Comparison of ENCODE assay signal across 8 cellular contexts in genomic region chr19:42081584-42082258, GRCh38. TPM values are rescaled to one million over a fixed set of nuclear protein-coding genes. Genes with fewer than 3 reads are reported as not detected.
DNase-seq lines count a peak whose midpoint lies in the region; ATAC-seq and TF ChIP-seq lines count a peak whose summit lies in the region.

No MANE protein-coding gene starts in this region.

- H3K4me3 Mint-ChIP-seq in activated CD4-positive, alpha-beta T cell treated with anti-CD3 and anti-CD28 coated beads, Interleukin-2, amount 10 ng/mL, durations not matched to agents 24 days and 14 days = no peak overlapping the region
- H3K4me3 Mint-ChIP-seq in activated naive CD8-positive, alpha-beta T cell treated with anti-CD3 and anti-CD28 coated beads, Interleukin-2, amount 50 U/mL, for 24 hours = no peak overlapping the region

- H3K4me2 ChIP-seq in MM.1S (ENCODE audit: low read depth, low read length) = no peak overlapping the region

- no peak overlapping the region for H3K4me3 ChIP-seq in MM.1S (ENCODE audit: low read length)

- peak; percentile 58 for TF ChIP-seq CTCF in MM.1S (IDR thresholded peaks at IDR 0.05; ENCODE audit: low read length)

- H3K27ac Mint-ChIP-seq in activated CD4-positive, alpha-beta T cell treated with anti-CD3 and anti-CD28 coated beads, Interleukin-2, amount 10 ng/mL, durations not matched to agents 24 days and 14 days = no peak overlapping the region
- peak overlapping the region; percentile 29 for H3K27ac Mint-ChIP-seq in activated naive CD8-positive, alpha-beta T cell treated with anti-CD3 and anti-CD28 coated beads, Interleukin-2, amount 50 U/mL, for 24 hours

- no peaks in the 10 kb centered on the region for H3K9me2 ChIP-seq in MM.1S (replicated peaks; ENCODE audit: insufficient read depth, low read length)

- H3F3A ChIP-seq in MM.1S (ENCODE audit: insufficient read depth, low read length) = peaks cover 6% of the 10 kb centered on the region; the same call in 1 of the 2 replicates

- peaks cover 26% of the 10 kb centered on the region for H3K4me1 Mint-ChIP-seq in activated CD4-positive, alpha-beta T cell treated with anti-CD3 and anti-CD28 coated beads, Interleukin-2, amount 10 ng/mL, durations not matched to agents 24 days and 14 days
- H3K4me1 Mint-ChIP-seq in activated naive CD8-positive, alpha-beta T cell treated with anti-CD3 and anti-CD28 coated beads, Interleukin-2, amount 50 U/mL, for 24 hours = peaks cover 32% of the 10 kb centered on the region

- H3K9me3 ChIP-seq in MM.1S (replicated peaks; ENCODE audit: insufficient read depth, low read length) = no peaks in the 10 kb centered on the region

- no peaks in the 10 kb centered on the region for H3K27me3 Mint-ChIP-seq in activated CD4-positive, alpha-beta T cell treated with anti-CD3 and anti-CD28 coated beads, Interleukin-2, amount 10 ng/mL, durations not matched to agents 24 days and 14 days
- H3K27me3 Mint-ChIP-seq in activated naive CD8-positive, alpha-beta T cell treated with anti-CD3 and anti-CD28 coated beads, Interleukin-2, amount 50 U/mL, for 24 hours = no peaks in the 10 kb centered on the region

- H2AFZ ChIP-seq in MM.1S (ENCODE audit: low read length) = no peak overlapping the region

- intact Hi-C loops in activated CD4-positive, alpha-beta T cell treated with anti-CD3 and anti-CD28 coated beads, Interleukin-2, amount 10 ng/mL, durations not matched to agents 24 days and 14 days (cut with micrococcal nuclease) = no loop called here

- H3K27me3 ChIP-seq in MM.1S (replicated peaks; ENCODE audit: insufficient read depth, low read length) = no peaks in the 10 kb centered on the region

- peak; percentile 74 for DNase-seq in activated CD4-positive, alpha-beta T cell treated with anti-CD3 and anti-CD28 coated beads, Interleukin-2, amount 10 ng/mL, durations not matched to agents 24 days and 14 days
- DNase-seq in activated CD4-positive, alpha-beta T cell treated with anti-CD3 and anti-CD28 coated beads, Interleukin-2, amount 50 U/mL, for 4 hours = no peak
- DNase-seq in MM.1S (peak; percentile 48), kidney tubule cell (ENCODE audit: low spot score) (peak; percentile 35), hippocampal formation (lab: John Stamatoyannopoulos, UW) (no peak)
- no peak for DNase-seq in activated naive CD8-positive, alpha-beta T cell treated with anti-CD3 and anti-CD28 coated beads, Interleukin-2, amount 50 U/mL, for 24 hours
- no peak for DNase-seq in effector CD8-positive, alpha-beta T cell (lab: John Stamatoyannopoulos, UW)
- DNase-seq in activated CD8-positive, alpha-beta memory T cell treated with anti-CD3 and anti-CD28 coated beads, Interleukin-2, amount 50 U/mL, for 48 hours = no peak

- no peaks in the 10 kb centered on the region for H3K9me3 Mint-ChIP-seq in activated CD4-positive, alpha-beta T cell treated with anti-CD3 and anti-CD28 coated beads, Interleukin-2, amount 10 ng/mL, durations not matched to agents 24 days and 14 days
- no peaks in the 10 kb centered on the region for H3K9me3 Mint-ChIP-seq in activated naive CD8-positive, alpha-beta T cell treated with anti-CD3 and anti-CD28 coated beads, Interleukin-2, amount 50 U/mL, for 24 hours

- H3K36me3 Mint-ChIP-seq in activated CD4-positive, alpha-beta T cell treated with anti-CD3 and anti-CD28 coated beads, Interleukin-2, amount 10 ng/mL, durations not matched to agents 24 days and 14 days (ENCODE audit: low read depth) = peaks cover 36% of the 10 kb centered on the region
- H3K36me3 Mint-ChIP-seq in activated naive CD8-positive, alpha-beta T cell treated with anti-CD3 and anti-CD28 coated beads, Interleukin-2, amount 50 U/mL, for 24 hours (ENCODE audit: low read depth) = peaks cover 22% of the 10 kb centered on the region

- H3K36me3 ChIP-seq in MM.1S (replicated peaks; ENCODE audit: insufficient read depth, low read length) = peaks cover 24% of the 10 kb centered on the region

- ATAC-seq in activated naive CD8-positive, alpha-beta T cell treated with anti-CD3 and anti-CD28 coated beads, Interleukin-2, amount 50 U/mL, for 24 hours = peak; percentile 53

- H3K4me1 ChIP-seq in MM.1S (ENCODE audit: low read length) = no peaks in the 10 kb centered on the region

- H3K9ac ChIP-seq in MM.1S (ENCODE audit: low read length) = no peak overlapping the region

- H4K20me1 ChIP-seq in MM.1S (ENCODE audit: insufficient read depth, low read length) = peaks cover 4% of the 10 kb centered on the region

- no peak overlapping the region for H3K27ac ChIP-seq in MM.1S (ENCODE audit: low read length)

- H3K79me2 ChIP-seq in MM.1S (ENCODE audit: low read length) = peaks cover 55% of the 10 kb centered on the region

RNA-seq across cellular contexts. Expression of gene ZNF574, which starts 5.8 kb away (rescaled TPM):
- 16.7 and 18.5 TPM in 2 replicates for total RNA-seq in activated CD4-positive, alpha-beta T cell treated with anti-CD3 and anti-CD28 coated beads, Interleukin-2, amount 10 ng/mL, durations not matched to agents 24 days and 14 days

RNA-seq across cellular contexts. Expression of gene GRIK5, which starts 11.7 kb away (rescaled TPM):
- total RNA-seq in activated CD4-positive, alpha-beta T cell treated with anti-CD3 and anti-CD28 coated beads, Interleukin-2, amount 10 ng/mL, durations not matched to agents 24 days and 14 days = 3.9 and 4.9 TPM in 2 replicates

RNA-seq across cellular contexts. Expression of gene POU2F2, which starts 50.5 kb away (rescaled TPM):
- 71.5 and 72.0 TPM in 2 replicates for total RNA-seq in activated CD4-positive, alpha-beta T cell treated with anti-CD3 and anti-CD28 coated beads, Interleukin-2, amount 10 ng/mL, durations not matched to agents 24 days and 14 days

Comparison
In these comparisons a context has a peak if more than half of its experiments do, and no peak if none do; other contexts are left out.
1. DNase-seq: peak in activated CD4-positive, alpha-beta T cell treated with anti-CD3 and anti-CD28 coated beads, Interleukin-2, amount 10 ng/mL, durations not matched to agents 24 days and 14 days (single experiment), MM.1S (single experiment) and kidney tubule cell (single experiment); none in activated CD4-positive, alpha-beta T cell treated with anti-CD3 and anti-CD28 coated beads, Interleukin-2, amount 50 U/mL, for 4 hours (0 of 2), activated naive CD8-positive, alpha-beta T cell treated with anti-CD3 and anti-CD28 coated beads, Interleukin-2, amount 50 U/mL, for 24 hours (single experiment), effector CD8-positive, alpha-beta T cell (single experiment), hippocampal formation (0 of 2) and activated CD8-positive, alpha-beta memory T cell treated with anti-CD3 and anti-CD28 coated beads, Interleukin-2, amount 50 U/mL, for 48 hours (single experiment).